ENCODE assay signal across 19 cellular contexts in genomic region chr1:19079983-19080472, GRCh38.
DNase-seq lines count a peak whose midpoint lies in the region; ATAC-seq and TF ChIP-seq lines count a peak whose summit lies in the region.
"Had no signal": no experiment of that assay in that cellular context is flagged by ENCODE, and none has a peak within 500 bp of the region (broad histone marks: within the 10 kb centered on the region; RNA-seq: fewer than 3 reads in every experiment).

No MANE protein-coding gene starts in this region.

- TF ChIP-seq POLR2A in sigmoid colon (IDR thresholded peaks at IDR 0.05) (no peak), gastroesophageal sphincter (IDR thresholded peaks at IDR 0.05) (no peak)

- H3K4me1 ChIP-seq in mucosa of stomach (ENCODE audit: control insufficient read depth, insufficient read depth, low read length) (peaks cover 42% of the 10 kb centered on the region), sigmoid colon (peaks cover 0 to 8% (median 5%) of the 10 kb centered on the region in 4 donors), gastroesophageal sphincter (peaks cover 0 to 17% (median 3%) of the 10 kb centered on the region in 3 donors)
- H3K4me1 ChIP-seq: breast epithelium, uterus had no signal

- H3K27ac ChIP-seq in sigmoid colon (no peak overlapping the region), gastroesophageal sphincter (no peak overlapping the region)
- H3K27ac ChIP-seq: uterus had no signal

- 28 to 73% methylated on average over 5 of the region's 5 CpGs for WGBS in sigmoid colon, 2 donors
- 76 to 100% methylated on average over 1 to 2 of the region's 5 CpGs for WGBS in gastroesophageal sphincter (ENCODE audit: low coverage in 1 of 2), 2 donors

- H3K27me3 ChIP-seq in mucosa of stomach (ENCODE audit: control insufficient read depth, insufficient read depth, low read length) = no peaks in the 10 kb centered on the region
- no peaks in the 10 kb centered on the region for H3K27me3 ChIP-seq in sigmoid colon
- no peaks in the 10 kb centered on the region for H3K27me3 ChIP-seq in gastroesophageal sphincter
- H3K27me3 ChIP-seq: breast epithelium, uterus had no signal

- no peak for TF ChIP-seq CTCF in LNCaP clone FGC (IDR thresholded peaks at IDR 0.05; ENCODE audit: control insufficient read depth, extremely low read depth, insufficient read depth)
- TF ChIP-seq CTCF in epithelial cell of proximal tubule (conservative IDR thresholded peaks at IDR 0.05; ENCODE audit: low read depth, low read length) = no peak
- TF ChIP-seq CTCF in sigmoid colon (IDR thresholded peaks at IDR 0.05) = no peak
- TF ChIP-seq CTCF in gastroesophageal sphincter (IDR thresholded peaks at IDR 0.05) = no peak

- TF ChIP-seq EP300 in sigmoid colon (IDR thresholded peaks at IDR 0.05) (no peak), gastroesophageal sphincter (IDR thresholded peaks at IDR 0.05) (no peak)

- DNase-seq in LNCaP clone FGC (ENCODE audit: low read depth) (peak; percentile 83), epithelial cell of proximal tubule (ENCODE audit: low read depth) (peak; percentile 95), sigmoid colon (no peak), putamen (ENCODE audit: low spot score) (no peak), Kasumi-1 (lab: John Stamatoyannopoulos, UW) (no peak)
- DNase-seq: activated CD4-positive, alpha-beta T cell treated with anti-CD3 and anti-CD28 coated beads for 36 hours; CD4-positive, alpha-beta memory T cell; effector CD4-positive, alpha-beta T cell; foreskin fibroblast; NCI-H1105; NCI-H2227 treated with DMSO at 0.1 percent for 48 hours; SHP77; uterus had no signal

- H3K36me3 ChIP-seq in mucosa of stomach (ENCODE audit: control insufficient read depth, insufficient read depth, low read length) (peaks cover 23% of the 10 kb centered on the region), sigmoid colon (peaks cover 52 to 100% (median 95%) of the 10 kb centered on the region in 4 donors), gastroesophageal sphincter (peaks cover 0 to 100% of the 10 kb centered on the region in 2 donors)
- H3K36me3 ChIP-seq: breast epithelium, uterus had no signal

- H3K9me3 ChIP-seq in mucosa of stomach (ENCODE audit: control insufficient read depth, low read length) (no peaks in the 10 kb centered on the region), sigmoid colon (no peaks in the 10 kb centered on the region), gastroesophageal sphincter (no peaks in the 10 kb centered on the region)
- H3K9me3 ChIP-seq: breast epithelium, uterus had no signal

- intact Hi-C loops in sigmoid colon (cut with DNase I) = no loop called here

- H3K9ac ChIP-seq in mucosa of stomach (ENCODE audit: low read length) = peak overlapping the region; percentile 19

- H3K4me3 ChIP-seq in LNCaP clone FGC (ENCODE audit: low read depth, low read length) (no peak overlapping the region), epithelial cell of proximal tubule (ENCODE audit: low read depth, low read length) (no peak overlapping the region), mucosa of stomach (ENCODE audit: low read length) (no peak overlapping the region), sigmoid colon (no peak overlapping the region), gastroesophageal sphincter (no peak overlapping the region)
- H3K4me3 ChIP-seq: uterus had no signal

- no peak for ATAC-seq in gastroesophageal sphincter
- ATAC-seq: activated CD4-positive, alpha-beta T cell treated with anti-CD3 and anti-CD28 coated beads for 36 hours; HCT116; sciatic nerve; stimulated activated effector memory CD8-positive, alpha-beta T cell treated with anti-CD3 and anti-CD28 coated beads, Interleukin-12 subunit alpha, Interleukin-12 subunit beta, amount 100 ng/mL, for 72 hours had no signal

Comparison
In these comparisons a context has a peak if more than half of its experiments do, and no peak if none do; other contexts are left out.
1. DNase-seq: peak in LNCaP clone FGC (single experiment) and epithelial cell of proximal tubule (single experiment); none in sigmoid colon (single experiment), putamen (single experiment) and Kasumi-1 (0 of 2).